Comparison of ENCODE assay signal across 24 cellular contexts in the genomic region with DNA sequence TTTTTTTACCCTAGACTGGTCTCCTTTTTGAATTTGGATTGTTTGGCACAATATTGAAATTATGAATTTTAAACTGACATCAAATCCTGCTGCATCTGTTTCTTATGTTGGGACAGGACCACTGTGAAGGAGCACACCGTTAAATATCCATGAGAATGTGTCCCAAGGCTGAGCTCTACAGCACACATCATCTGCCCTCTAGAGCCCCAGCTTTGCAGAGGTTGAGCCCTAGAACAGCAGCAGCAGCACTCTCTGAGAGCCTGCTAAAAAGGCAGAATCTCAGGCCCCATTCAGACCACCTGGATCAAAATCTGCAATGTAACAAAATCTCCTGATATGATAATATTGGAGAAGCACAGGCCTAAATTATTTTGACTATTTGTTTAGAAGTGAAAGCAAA.
"Had no signal": no experiment of that assay in that cellular context is flagged by ENCODE, and none has a peak within 500 bp of the region (broad histone marks: within the 10 kb centered on the region; RNA-seq: fewer than 3 reads in every experiment).

No MANE protein-coding gene starts in this region.

- H3K4me3 Mint-ChIP-seq: activated CD4-positive, alpha-beta memory T cell treated with anti-CD3 and anti-CD28 coated beads for 36 hours; activated CD4-positive, alpha-beta T cell treated with anti-CD3 and anti-CD28 coated beads, Interleukin-2, amount 10 ng/mL, durations not matched to agents 7 days and 5 days; activated naive CD4-positive, alpha-beta T cell treated with anti-CD3 and anti-CD28 coated beads for 36 hours; activated naive CD8-positive, alpha-beta T cell; activated T-cell treated with anti-CD3 and anti-CD28 coated beads, Interleukin-2, amount 50 U/mL, for 4 hours; T-cell had no signal

- H3K27ac ChIP-seq: brain microvascular endothelial cell, cardiac muscle cell had no signal

- H3K36me3 Mint-ChIP-seq: activated CD4-positive, alpha-beta memory T cell treated with anti-CD3 and anti-CD28 coated beads for 36 hours; activated naive CD8-positive, alpha-beta T cell; T-cell had no signal

- H3K4me3 ChIP-seq: cardiac muscle cell, K562 had no signal

- H3K36me3 ChIP-seq: brain microvascular endothelial cell, cardiac muscle cell had no signal

- DNase-seq: activated CD4-positive, alpha-beta memory T cell treated with anti-CD3 and anti-CD28 coated beads for 36 hours; activated CD4-positive, alpha-beta T cell treated with anti-CD3 and anti-CD28 coated beads, Interleukin-2, amount 10 ng/mL, durations not matched to agents 7 days and 5 days; activated CD4-positive, CD25-positive, alpha-beta regulatory T cell; activated CD8-positive, alpha-beta memory T cell treated with anti-CD3 and anti-CD28 coated beads for 24 hours; activated gamma-delta T cell; activated naive CD4-positive, alpha-beta T cell treated with anti-CD3 and anti-CD28 coated beads for 36 hours; activated T-cell treated with anti-CD3 and anti-CD28 coated beads, Interleukin-2, amount 50 U/mL, for 4 hours; amygdala; brain microvascular endothelial cell; Karpas-422; NCI-H1105 treated with DMSO at 0.1 percent for 48 hours; NCI-H146; NCI-H187 treated with DMSO at 0.1 percent for 48 hours; NCI-H2081 treated with DMSO at 0.1 percent for 48 hours; NCI-H446; NCI-H524; NCI-H748 treated with DMSO at 0.1 percent for 48 hours; SHP77; T-cell; T-helper 2 cell; T1000 had no signal

- H3K27me3 ChIP-seq: brain microvascular endothelial cell, cardiac muscle cell had no signal

- ATAC-seq: activated T-cell treated with anti-CD3 and anti-CD28 coated beads, Interleukin-2, amount 50 U/mL, for 4 hours; K562; T-cell had no signal

- H3K27ac Mint-ChIP-seq: activated CD4-positive, alpha-beta memory T cell treated with anti-CD3 and anti-CD28 coated beads for 36 hours; activated CD4-positive, alpha-beta T cell treated with anti-CD3 and anti-CD28 coated beads, Interleukin-2, amount 10 ng/mL, durations not matched to agents 7 days and 5 days; activated naive CD4-positive, alpha-beta T cell treated with anti-CD3 and anti-CD28 coated beads for 36 hours; activated naive CD8-positive, alpha-beta T cell; T-cell had no signal

- H3K4me1 Mint-ChIP-seq: activated CD4-positive, alpha-beta T cell treated with anti-CD3 and anti-CD28 coated beads, Interleukin-2, amount 10 ng/mL, durations not matched to agents 7 days and 5 days; T-cell had no signal

- H3K27me3 Mint-ChIP-seq: activated CD4-positive, alpha-beta memory T cell treated with anti-CD3 and anti-CD28 coated beads for 36 hours; activated CD4-positive, alpha-beta T cell treated with anti-CD3 and anti-CD28 coated beads, Interleukin-2, amount 10 ng/mL, durations not matched to agents 7 days and 5 days; activated naive CD8-positive, alpha-beta T cell had no signal

- H3K9me3 Mint-ChIP-seq: activated CD4-positive, alpha-beta memory T cell treated with anti-CD3 and anti-CD28 coated beads for 36 hours; activated CD4-positive, alpha-beta T cell treated with anti-CD3 and anti-CD28 coated beads, Interleukin-2, amount 10 ng/mL, durations not matched to agents 7 days and 5 days; activated naive CD4-positive, alpha-beta T cell treated with anti-CD3 and anti-CD28 coated beads for 36 hours; activated T-cell treated with anti-CD3 and anti-CD28 coated beads, Interleukin-2, amount 50 U/mL, for 4 hours; T-cell had no signal
